In the genomic region with DNA sequence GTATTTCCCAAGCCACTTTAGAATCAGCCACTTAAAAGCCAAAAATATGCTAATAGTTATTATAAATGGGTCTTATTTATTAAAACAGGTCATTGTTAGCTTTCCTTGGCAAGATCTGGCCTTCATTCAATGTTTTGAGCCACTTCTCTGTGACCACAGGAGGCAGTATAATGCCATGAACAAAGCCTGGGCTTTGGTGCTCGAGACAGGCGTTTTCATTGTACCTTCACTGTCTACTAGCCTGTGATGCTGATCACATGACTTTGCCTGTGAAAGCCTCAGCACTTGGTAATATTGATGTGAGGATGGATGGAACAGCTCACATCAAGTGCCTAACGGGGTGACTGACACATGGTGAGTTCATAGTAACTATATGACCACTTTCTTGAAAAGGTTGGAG, we compare ENCODE assay signal across 17 cellular contexts.
A peak's percentile ranks its signal among the peaks of the same experiment; 100 is the strongest.
DNase-seq lines count a peak whose midpoint lies in the region; ATAC-seq, FAIRE-seq and TF ChIP-seq lines count a peak whose summit lies in the region.
"Had no signal": no experiment of that assay in that cellular context is flagged by ENCODE, and none has a peak within 500 bp of the region (broad histone marks: within the 10 kb centered on the region; RNA-seq: fewer than 3 reads in every experiment).

No MANE protein-coding gene starts in this region.

- no peak overlapping the region for H3K27ac ChIP-seq in HepG2 (ENCODE audit: extremely low read length, insufficient read depth, low read length)
- H3K27ac ChIP-seq in CD8-positive, alpha-beta T cell (ENCODE audit: low read depth, low read length), result no peak overlapping the region
- H3K27ac ChIP-seq: adrenal gland, HL-60 had no signal

- no peak overlapping the region for H3K27ac Mint-ChIP-seq in WTC11
- H3K27ac Mint-ChIP-seq in CD8-positive, alpha-beta T cell, result no peak overlapping the region
- H3K27ac Mint-ChIP-seq: activated T-helper 1 cell treated with anti-CD3 and anti-CD28 coated beads, Interleukin-12 subunit alpha, Interleukin-12 subunit beta, Interleukin-2, Interleukin-4 antibody, amounts not matched to agents 30 ng/mL and 10 ng/mL and 1 ng/mL, durations not matched to agents 14 hours and 24 hours and 36 hours; CD4-positive, alpha-beta memory T cell; mesothelial cell of epicardium had no signal

- H3K9me3 Mint-ChIP-seq in WTC11, result peaks cover 32% of the 10 kb centered on the region
- peaks cover 3% of the 10 kb centered on the region for H3K9me3 Mint-ChIP-seq in CD8-positive, alpha-beta T cell

- H4K20me1 ChIP-seq in HepG2 (ENCODE audit: insufficient read depth, low read length), result no peaks in the 10 kb centered on the region

- in situ Hi-C loops in HepG2 (cut with HindIII; ENCODE audit: extremely low pct_ligation_motif_present, low pct_unique_long_range_greater_than_20kb), result no loop called here

- WGBS in HepG2 (ENCODE audit: low lambda C conversion rate), result 4% methylated on average over 3 of the region's 3 CpGs

- TF ChIP-seq CTCF in GM06990 (IDR thresholded peaks at IDR 0.05; ENCODE audit: insufficient read depth, low read length, poor library complexity, severe bottlenecking), result peak; percentile 31
- TF ChIP-seq CTCF in WTC11 (IDR thresholded peaks at IDR 0.05), result no peak
- TF ChIP-seq CTCF in HepG2 (CRISPR knock-in tag; IDR thresholded peaks at IDR 0.05), result peak; percentile 45
- no peak for TF ChIP-seq CTCF in CD8-positive, alpha-beta T cell (IDR thresholded peaks at IDR 0.05)

- H3K4me3 ChIP-seq in GM06990 (replicated peaks; ENCODE audit: low read depth, low read length) (no peak overlapping the region), HepG2 (replicated peaks in 1 of 3; ENCODE audit: insufficient read depth in 1 of 3, low read depth in 2 of 3, low read length in 3 of 3) (no peak overlapping the region)
- no peak overlapping the region for H3K4me3 ChIP-seq in CD8-positive, alpha-beta T cell (ENCODE audit: low read depth, low read length)
- H3K4me3 ChIP-seq: adrenal gland had no signal

- no peaks in the 10 kb centered on the region for H3K79me2 ChIP-seq in HepG2 (ENCODE audit: insufficient read depth, low read length)

- TF ChIP-seq POLR2A in HepG2 (IDR thresholded peaks at IDR 0.05; ENCODE audit: insufficient read depth in 1 of 2, low read depth in 2 of 2, low read length in 2 of 2), result no peak

- intact Hi-C loops in HepG2 (cut with micrococcal nuclease; ENCODE audit: unreplicated experiment), result loop anchor here (10.0 kb wide), 1 partner anchor 84 kb away; no protein-coding TSS in a partner anchor
- intact Hi-C loops in CD8-positive, alpha-beta T cell (cut with DNase I, micrococcal nuclease), result no loop called here

- H3K4me1 Mint-ChIP-seq in WTC11, result peaks cover 7% of the 10 kb centered on the region
- no peaks in the 10 kb centered on the region for H3K4me1 Mint-ChIP-seq in CD8-positive, alpha-beta T cell (ENCODE audit: low read depth)
- H3K4me1 Mint-ChIP-seq: CD4-positive, alpha-beta memory T cell; mesothelial cell of epicardium had no signal

- H3K9ac ChIP-seq in HepG2 (ENCODE audit: insufficient read depth, low read depth, low read length), result no peak overlapping the region

- ATAC-seq in WTC11, result peak; percentile 94
- peak; percentile 79 for ATAC-seq in HepG2
- ATAC-seq in CD8-positive, alpha-beta T cell, result no peak

- no peaks in the 10 kb centered on the region for H3K4me1 ChIP-seq in HepG2 (ENCODE audit: insufficient read depth, low read length)
- no peaks in the 10 kb centered on the region for H3K4me1 ChIP-seq in CD8-positive, alpha-beta T cell (ENCODE audit: insufficient read depth, low read length)
- H3K4me1 ChIP-seq: adrenal gland had no signal

- no peak overlapping the region for H3K4me3 Mint-ChIP-seq in WTC11
- no peak overlapping the region for H3K4me3 Mint-ChIP-seq in CD8-positive, alpha-beta T cell
- H3K4me3 Mint-ChIP-seq: activated T-helper 1 cell treated with anti-CD3 and anti-CD28 coated beads, Interleukin-12 subunit alpha, Interleukin-12 subunit beta, Interleukin-2, Interleukin-4 antibody, amounts not matched to agents 30 ng/mL and 10 ng/mL and 1 ng/mL, durations not matched to agents 14 hours and 24 hours and 36 hours; CD4-positive, alpha-beta memory T cell; mesothelial cell of epicardium had no signal

- H3K27me3 ChIP-seq in GM06990 (replicated peaks; ENCODE audit: control insufficient read depth, insufficient read depth, low read length) (no peaks in the 10 kb centered on the region), HepG2 (ENCODE audit: control insufficient read depth in 1 of 2, insufficient read depth in 2 of 2, low read length in 2 of 2) (no peaks in the 10 kb centered on the region; a peak in 1 of 5 replicates)
- H3K27me3 ChIP-seq in CD8-positive, alpha-beta T cell (ENCODE audit: insufficient read depth, low read length), result no peaks in the 10 kb centered on the region
- H3K27me3 ChIP-seq: adrenal gland had no signal

- H3K9me3 ChIP-seq in HepG2 (ENCODE audit: low read length), result no peaks in the 10 kb centered on the region
- H3K9me3 ChIP-seq in CD8-positive, alpha-beta T cell (ENCODE audit: low read length), result no peaks in the 10 kb centered on the region
- H3K9me3 ChIP-seq: adrenal gland had no signal

- peaks cover 18% of the 10 kb centered on the region for H3K36me3 Mint-ChIP-seq in WTC11
- H3K36me3 Mint-ChIP-seq in CD8-positive, alpha-beta T cell, result no peaks in the 10 kb centered on the region
- H3K36me3 Mint-ChIP-seq: CD4-positive, alpha-beta memory T cell; mesothelial cell of epicardium had no signal

- TF ChIP-seq RAD21 in Ishikawa (IDR thresholded peaks at IDR 0.05; ENCODE audit: low read depth) (peak; percentile 32; the same call in 1 of the 2 replicates), HepG2 (CRISPR knock-in tag; IDR thresholded peaks at IDR 0.05) (no peak)

- POLR2A ChIA-PET in WTC11 (lab: Charles Lee) (no interaction called here), HepG2 (lab: Yijun Ruan, JAX) (no interaction called here)
- POLR2A ChIA-PET in CD8-positive, alpha-beta T cell (lab: Charles Lee), result no interaction called here

- FAIRE-seq in HepG2 (lab: Jason Lieb, UNC), result peak; percentile 57
- FAIRE-seq: colon, GM19239 had no signal

- BruUV-seq in HepG2 (replicated peaks; lab: Mats Ljungman, UMichigan), result no TSS peak

- CTCF ChIA-PET in WTC11 (lab: Charles Lee) (interaction anchor here (0.6 kb wide), 2 partner anchors 19 to 164 kb away, joined by 3 read pairs; no protein-coding TSS in a partner anchor), HepG2 (lab: Yijun Ruan, JAX; ENCODE audit: low intra/inter-chr PET ratio, low total read pairs) (no interaction called here)
- CTCF ChIA-PET in CD8-positive, alpha-beta T cell (lab: Charles Lee), result no interaction called here

- TF ChIP-seq EP300 in Ishikawa (IDR thresholded peaks at IDR 0.05; ENCODE audit: borderline replicate concordance) (no peak), HepG2 (IDR thresholded peaks at IDR 0.05; ENCODE audit: low read depth in 2 of 2, low read length in 2 of 2) (no peak), HepG2 (CRISPR knock-in tag; IDR thresholded peaks at IDR 0.05; ENCODE audit: borderline replicate concordance) (no peak)

- H3K4me2 ChIP-seq in HepG2 (ENCODE audit: low read depth, low read length), result no peak overlapping the region

- H3K36me3 ChIP-seq in GM06990 (ENCODE audit: control insufficient read depth, insufficient read depth, low read length), result no peaks in the 10 kb centered on the region
- no peaks in the 10 kb centered on the region for H3K36me3 ChIP-seq in HepG2 (replicated peaks in 1 of 2; ENCODE audit: control insufficient read depth in 1 of 2, insufficient read depth in 2 of 2, low read length in 2 of 2)
- H3K36me3 ChIP-seq in CD8-positive, alpha-beta T cell (ENCODE audit: insufficient read depth, low read length), result no peaks in the 10 kb centered on the region
- H3K36me3 ChIP-seq: adrenal gland had no signal

- no peak overlapping the region for H2AFZ ChIP-seq in HepG2 (ENCODE audit: low read length)

- no peaks in the 10 kb centered on the region; the same call in 1 of the 2 replicates for H3K27me3 Mint-ChIP-seq in WTC11 (ENCODE audit: low read depth)
- H3K27me3 Mint-ChIP-seq in CD8-positive, alpha-beta T cell (ENCODE audit: low read depth), result no peaks in the 10 kb centered on the region
- H3K27me3 Mint-ChIP-seq: CD4-positive, alpha-beta memory T cell had no signal

- DNase-seq in GM06990 (ENCODE audit: extremely low read depth, insufficient read length), result no peak
- DNase-seq in WTC11 (ENCODE audit: low spot score), result no peak
- DNase-seq in HepG2 (ENCODE audit: low spot score), result peak; percentile 32
- no peak for DNase-seq in mesenteric fat pad (ENCODE audit: low spot score)
- DNase-seq in NCI-H1417 (lab: John Stamatoyannopoulos, UW), result no peak
- DNase-seq in CD8-positive, alpha-beta T cell, result no peak
- DNase-seq: activated CD4-positive, alpha-beta T cell treated with anti-CD3 and anti-CD28 coated beads, Interleukin-2, amount 50 U/mL, for 48 hours; adrenal gland; CD4-positive, alpha-beta memory T cell; hypothalamus; substantia nigra had no signal

TF ChIP-seq in Ishikawa, 13 proteins besides CTCF, POLR2A, EP300 and RAD21 (continues in another document):
- TF ChIP-seq TCF12 (IDR thresholded peaks at IDR 0.05; ENCODE audit: low read depth), result no peak

TF ChIP-seq in WTC11, 78 proteins besides CTCF, POLR2A, EP300 and RAD21 (continues in another document):
- no peak for TF ChIP-seq NFYB (CRISPR knock-in tag; conservative IDR thresholded peaks at IDR 0.05; ENCODE audit: low read depth)
- TF ChIP-seq, protein P1, sequence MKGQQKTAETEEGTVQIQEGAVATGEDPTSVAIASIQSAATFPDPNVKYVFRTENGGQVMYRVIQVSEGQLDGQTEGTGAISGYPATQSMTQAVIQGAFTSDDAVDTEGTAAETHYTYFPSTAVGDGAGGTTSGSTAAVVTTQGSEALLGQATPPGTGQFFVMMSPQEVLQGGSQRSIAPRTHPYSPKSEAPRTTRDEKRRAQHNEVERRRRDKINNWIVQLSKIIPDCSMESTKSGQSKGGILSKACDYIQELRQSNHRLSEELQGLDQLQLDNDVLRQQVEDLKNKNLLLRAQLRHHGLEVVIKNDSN (CRISPR knock-in tag; IDR thresholded peaks at IDR 0.05), result peak; percentile 68; the same call in 1 of the 2 replicates

TF ChIP-seq in HepG2, 621 proteins besides CTCF, POLR2A, EP300 and RAD21:
- no peak for TF ChIP-seq ZNF569 (CRISPR knock-in tag; IDR thresholded peaks at IDR 0.05; ENCODE audit: borderline replicate concordance)
- peak; percentile 58 for TF ChIP-seq STAG1 (CRISPR knock-in tag; IDR thresholded peaks at IDR 0.05)

Comparison
In these comparisons a context has a peak if more than half of its experiments do, and no peak if none do; other contexts are left out.
1. CTCF ChIP-seq: peak in GM06990 (single experiment) and HepG2 (single experiment); none in WTC11 (single experiment) and CD8-positive, alpha-beta T cell (single experiment).